ENCODE assay signal across 8 cellular contexts in the genomic region with DNA sequence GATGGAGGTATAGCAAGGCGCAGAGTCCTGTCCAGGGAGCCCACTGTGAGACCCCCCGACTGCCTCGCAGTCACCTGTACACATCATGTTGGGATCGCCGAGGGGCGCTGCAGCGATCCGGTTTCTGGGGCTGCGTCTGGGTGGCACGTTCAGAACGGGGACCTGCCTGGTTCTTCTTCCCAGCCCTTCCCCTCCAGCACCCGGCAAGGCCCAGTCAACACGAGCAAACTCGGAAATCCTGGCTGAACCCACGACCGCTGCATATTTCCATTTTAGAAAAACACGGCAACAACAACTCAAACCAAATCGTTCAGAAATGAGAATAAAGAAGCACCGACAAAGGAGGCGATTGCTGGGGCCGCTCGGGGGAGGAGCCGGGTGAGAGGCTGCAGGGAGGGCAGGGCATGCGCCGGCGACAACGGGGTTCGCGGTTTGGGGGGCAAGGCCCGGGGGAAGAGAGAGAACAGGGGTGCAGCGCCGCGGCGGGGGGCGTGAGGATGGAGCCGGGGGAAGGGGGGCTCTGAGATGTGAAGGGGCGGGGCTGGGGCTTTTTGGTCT. TPM values are rescaled to one million over a fixed set of nuclear protein-coding genes. Genes with fewer than 3 reads are reported as not detected.
DNase-seq lines count a peak whose midpoint lies in the region; ATAC-seq and TF ChIP-seq lines count a peak whose summit lies in the region.

No MANE protein-coding gene starts in this region.

- H3K4me1 Mint-ChIP-seq in activated naive CD4-positive, alpha-beta T cell treated with anti-CD3 and anti-CD28 coated beads, Interleukin-2, amount 10 ng/mL, durations not matched to agents 7 days and 5 days = peaks cover 24% of the 10 kb centered on the region

- H3K27ac Mint-ChIP-seq in activated naive CD4-positive, alpha-beta T cell treated with anti-CD3 and anti-CD28 coated beads, Interleukin-2, amount 10 ng/mL, durations not matched to agents 7 days and 5 days = peak overlapping the region; percentile 86

- peak overlapping the region; percentile 67 for H3K27ac ChIP-seq in C4-2B
- peak overlapping the region; percentile 66 for H3K27ac ChIP-seq in Panc1 (ENCODE audit: low read length)
- H3K27ac ChIP-seq in prostate gland = peak overlapping the region; percentile 75 to 82

- CTCF ChIA-PET in Panc1 (lab: Charles Lee) = interaction anchor here (0.6 kb wide), 2 partner anchors 40 to 63 kb away, joined by 5 to 6 read pairs; no protein-coding TSS in a partner anchor
- CTCF ChIA-PET in activated naive CD4-positive, alpha-beta T cell treated with anti-CD3 and anti-CD28 coated beads, Interleukin-2, amount 10 ng/mL, durations not matched to agents 7 days and 5 days (lab: Charles Lee) = interaction anchor here (1.0 kb wide), 1 partner anchor 31 kb away, joined by 3 read pairs; no protein-coding TSS in a partner anchor

- H3K4me3 Mint-ChIP-seq in activated naive CD4-positive, alpha-beta T cell treated with anti-CD3 and anti-CD28 coated beads, Interleukin-2, amount 10 ng/mL, durations not matched to agents 7 days and 5 days = peak overlapping the region; percentile 95

- in situ Hi-C loops in Panc1 (cut with HindIII; ENCODE audit: low pct_unique_long_range_greater_than_20kb, low sequenced_read_pairs) = no loop called here

- POLR2A ChIA-PET in Panc1 (lab: Charles Lee) = no interaction called here

- TF ChIP-seq CTCF in C4-2B (conservative IDR thresholded peaks at IDR 0.05) = no peak
- TF ChIP-seq CTCF in Panc1 (IDR thresholded peaks at IDR 0.05) = no peak
- TF ChIP-seq CTCF in prostate gland (IDR thresholded peaks at IDR 0.05) = no peak

- H3K4me3 ChIP-seq in Panc1 (ENCODE audit: low read depth in 2 of 2, low read length in 2 of 2) = peak overlapping the region; percentile 74 to 78
- H3K4me3 ChIP-seq in prostate gland = peak overlapping the region; percentile 84 to 94

- H3K4me1 ChIP-seq in Panc1 (ENCODE audit: control insufficient read depth, insufficient read depth, low read length) (no peaks in the 10 kb centered on the region), prostate gland (replicated peaks) (no peaks in the 10 kb centered on the region)

- TF ChIP-seq POLR2A in prostate gland (IDR thresholded peaks at IDR 0.05) = no peak

- H3K27me3 ChIP-seq in Panc1 (ENCODE audit: control insufficient read depth, insufficient read depth, low read length) = no peaks in the 10 kb centered on the region
- no peaks in the 10 kb centered on the region for H3K27me3 ChIP-seq in prostate gland (replicated peaks; ENCODE audit: insufficient read depth)

- no TSS peak for BruUV-seq in Panc1 (replicated peaks; lab: Mats Ljungman, UMichigan)

- DNase-seq in Panc1 (ENCODE audit: low read depth, low spot score) = no peak
- peak; percentile 69 for DNase-seq in activated naive CD4-positive, alpha-beta T cell treated with anti-CD3 and anti-CD28 coated beads, Interleukin-2, amount 10 ng/mL, durations not matched to agents 7 days and 5 days
- peak; percentile 59 for DNase-seq in Right ventricle myocardium superior
- peak; percentile 10 for DNase-seq in prostate gland (ENCODE audit: low spot score)
- DNase-seq in NK-92 treated with Interleukin-12 subunit alpha and Interleukin-12 subunit beta, amount 100 ng/mL, for 24 hours (lab: John Stamatoyannopoulos, UW) = no peak
- no peak for DNase-seq in T1000 (lab: John Stamatoyannopoulos, UW)

- H3K27me3 Mint-ChIP-seq in activated naive CD4-positive, alpha-beta T cell treated with anti-CD3 and anti-CD28 coated beads, Interleukin-2, amount 10 ng/mL, durations not matched to agents 7 days and 5 days = peaks cover 32% of the 10 kb centered on the region

- WGBS in prostate gland = under 1% methylated on average over 30 of the region's 37 CpGs

- no peaks in the 10 kb centered on the region for H3K9me3 Mint-ChIP-seq in activated naive CD4-positive, alpha-beta T cell treated with anti-CD3 and anti-CD28 coated beads, Interleukin-2, amount 10 ng/mL, durations not matched to agents 7 days and 5 days

- H3K9me3 ChIP-seq in Panc1 (ENCODE audit: control insufficient read depth, insufficient read depth, low read depth, low read length) (no peaks in the 10 kb centered on the region), prostate gland (no peaks in the 10 kb centered on the region)

- ATAC-seq in GM21576 (IDR thresholded peaks at IDR 0.05; ENCODE audit: unreplicated experiment) (peak; percentile 29), Panc1 (peak; percentile 43), Right ventricle myocardium superior (ENCODE audit: poor library complexity) (peak; percentile 55)

- intact Hi-C loops in Panc1 (cut with micrococcal nuclease; ENCODE audit: unreplicated experiment) = no loop called here
- intact Hi-C loops in Right ventricle myocardium superior (cut with DNase I) = loop anchor here (10.0 kb wide), 1 partner anchor 60 kb away; no protein-coding TSS in a partner anchor
- intact Hi-C loops in prostate gland (cut with DNase I) = no loop called here

- peaks cover 5% of the 10 kb centered on the region; the same call in 1 of the 2 replicates for H3K36me3 ChIP-seq in Panc1 (ENCODE audit: control insufficient read depth, insufficient read depth, low read length)
- no peaks in the 10 kb centered on the region for H3K36me3 ChIP-seq in prostate gland

- H3K36me3 Mint-ChIP-seq in activated naive CD4-positive, alpha-beta T cell treated with anti-CD3 and anti-CD28 coated beads, Interleukin-2, amount 10 ng/mL, durations not matched to agents 7 days and 5 days = peaks cover 3% of the 10 kb centered on the region

RNA-seq across cellular contexts. Expression of gene HSDL1, which starts 0.6 kb away (rescaled TPM):
- total RNA-seq in Panc1 (2021; ENCODE audit: unreplicated experiment) = 24.6 TPM
- 11.8 TPM for polyA plus RNA-seq in Panc1 (2012; ENCODE audit: insufficient read length)
- 22.6 TPM for total RNA-seq in Right ventricle myocardium superior
- 10 to 100 TPM; 12.0 to 17.3 TPM for total RNA-seq in prostate gland

RNA-seq across cellular contexts. Expression of gene DNAAF1, which starts 0.7 kb away (rescaled TPM):
- total RNA-seq in Panc1 (2021; ENCODE audit: unreplicated experiment) (not detected), Right ventricle myocardium superior (not detected), prostate gland (1 to 10 TPM in 1 of 2 donors, under 1 TPM in 1; 0.32 to 8.2 TPM)
- 0.07 TPM for polyA plus RNA-seq in Panc1 (2012; ENCODE audit: insufficient read length)

RNA-seq across cellular contexts. Expression of gene MBTPS1, which starts 27.6 kb away (rescaled TPM):
- total RNA-seq in Panc1 (2021; ENCODE audit: unreplicated experiment) (66.8 TPM), Right ventricle myocardium superior (67.3 TPM), prostate gland (100 to 1,000 TPM in 1 of 2 donors, 10 to 100 TPM in 1; 79.0 to 133 TPM)
- 59.6 TPM for polyA plus RNA-seq in Panc1 (2012; ENCODE audit: insufficient read length)

RNA-seq across cellular contexts. Expression of gene TAF1C, which starts 42.5 kb away (rescaled TPM):
- total RNA-seq in Panc1 (2021; ENCODE audit: unreplicated experiment) (31.9 TPM), Right ventricle myocardium superior (29.3 TPM), prostate gland (10 to 100 TPM; 53.4 to 87.9 TPM)
- polyA plus RNA-seq in Panc1 (2012; ENCODE audit: insufficient read length) = 23.2 TPM

RNA-seq across cellular contexts. Expression of gene ADAD2, which starts 46.6 kb away (rescaled TPM):
- not detected for total RNA-seq in Panc1 (2021; ENCODE audit: unreplicated experiment)
- polyA plus RNA-seq in Panc1 (2012; ENCODE audit: insufficient read length) = not detected
- total RNA-seq in Right ventricle myocardium superior = 0.65 TPM
- 10 to 100 TPM in 1 of 2 donors, under 1 TPM in 1; 0.91 to 47.7 TPM for total RNA-seq in prostate gland

Comparison
In these comparisons a context has a peak if more than half of its experiments do, and no peak if none do; other contexts are left out.
1. DNase-seq: peak in activated naive CD4-positive, alpha-beta T cell treated with anti-CD3 and anti-CD28 coated beads, Interleukin-2, amount 10 ng/mL, durations not matched to agents 7 days and 5 days (single experiment), Right ventricle myocardium superior (single experiment) and prostate gland (single experiment); none in Panc1 (single experiment), NK-92 treated with Interleukin-12 subunit alpha and Interleukin-12 subunit beta, amount 100 ng/mL, for 24 hours (single experiment) and T1000 (single experiment).
2. Peak in every context shown above with its lines, with median percentiles within 50 percentile points of each other: H3K27ac ChIP-seq and ATAC-seq.